ENCODE assay signal across 9 cellular contexts in genomic region chr3:179309225-179310109, GRCh38. TPM values are rescaled to one million over a fixed set of nuclear protein-coding genes. Genes with fewer than 3 reads are reported as not detected.
DNase-seq lines count a peak whose midpoint lies in the region; ATAC-seq, FAIRE-seq and TF ChIP-seq lines count a peak whose summit lies in the region.
"Had no signal": no experiment of that assay in that cellular context is flagged by ENCODE, and none has a peak within 500 bp of the region (broad histone marks: within the 10 kb centered on the region; RNA-seq: fewer than 3 reads in every experiment).

No MANE protein-coding gene starts in this region.

- H3K4me3 ChIP-seq in K562: no peak overlapping the region

- no peaks in the 10 kb centered on the region for H4K20me1 ChIP-seq in K562 (replicated peaks; ENCODE audit: control insufficient read depth, insufficient read depth, low read length)

- H3K9me1 ChIP-seq in K562 (ENCODE audit: control insufficient read depth, insufficient read depth, low read length): no peaks in the 10 kb centered on the region

- no peaks in the 10 kb centered on the region for H3K36me3 ChIP-seq in K562 (ENCODE audit: control insufficient read depth, insufficient read depth, low read length)

- no peaks in the 10 kb centered on the region for H3K36me3 Mint-ChIP-seq in glutamatergic neuron (ENCODE audit: unreplicated experiment)

- H3K27me3 Mint-ChIP-seq in glutamatergic neuron (ENCODE audit: unreplicated experiment): no peaks in the 10 kb centered on the region

- no peaks in the 10 kb centered on the region for H3K9me3 ChIP-seq in K562 (replicated peaks; ENCODE audit: control insufficient read depth, insufficient read depth, low read depth, low read length)

- no TSS peak for BruUV-seq in K562 (replicated peaks; lab: Mats Ljungman, UMichigan)

- intact Hi-C loops in K562 (cut with micrococcal nuclease): no loop called here

- no peaks in the 10 kb centered on the region for H3K9me3 Mint-ChIP-seq in glutamatergic neuron (ENCODE audit: unreplicated experiment)

- TF ChIP-seq POLR2A in K562 (conservative IDR thresholded peaks at IDR 0.05): no peak

- TF ChIP-seq CTCF in K562 (IDR thresholded peaks at IDR 0.05 in 2 of 3, conservative IDR thresholded peaks at IDR 0.05 in 1 of 3; ENCODE audit: insufficient read depth in 2 of 3, low read depth in 1 of 3, low read length in 3 of 3) (no peak), glutamatergic neuron (IDR thresholded peaks at IDR 0.05; ENCODE audit: partially characterized antibody, unreplicated experiment) (no peak)

- peak; percentile 60 for FAIRE-seq in K562 (lab: Jason Lieb, UNC)

- peak overlapping the region; percentile 73 for H2AFZ ChIP-seq in K562 (ENCODE audit: low read depth, low read length)

- H3K4me2 ChIP-seq in K562 (ENCODE audit: insufficient read depth, low read length): no peak overlapping the region

- no peak overlapping the region for H3K27ac Mint-ChIP-seq in glutamatergic neuron (ENCODE audit: unreplicated experiment)

- CTCF ChIA-PET in K562 (lab: Yijun Ruan, JAX; ENCODE audit: low intra/inter-chr PET ratio): no interaction called here

- H3K4me3 Mint-ChIP-seq in glutamatergic neuron (ENCODE audit: unreplicated experiment): no peak overlapping the region

- H3K27ac ChIP-seq in K562 (ENCODE audit: extremely low read depth, low read depth, low read length): no peak overlapping the region

- POLR2A ChIA-PET in K562 (lab: Yijun Ruan, JAX): interaction anchor here (0.6 kb wide), 1 partner anchor 346 kb away, joined by 3 read pairs; no protein-coding TSS in a partner anchor

- no peak overlapping the region for H3K9ac ChIP-seq in K562 (ENCODE audit: insufficient read depth in 1 of 2, low read depth in 2 of 2, low read length in 2 of 2)

- 18% methylated on average over 1 of the region's 1 CpG for WGBS in K562 (ENCODE audit: insufficient coverage, low coverage, missing lambda C conversion rate)

- no peak for TF ChIP-seq RAD21 in K562 (CRISPR knock-in tag; conservative IDR thresholded peaks at IDR 0.05 in 1 of 2, IDR thresholded peaks at IDR 0.05 in 1 of 2)

- H3K79me2 ChIP-seq in K562 (ENCODE audit: control insufficient read depth, insufficient read depth, low read length): no peaks in the 10 kb centered on the region

- no peaks in the 10 kb centered on the region for H3K4me1 Mint-ChIP-seq in glutamatergic neuron (ENCODE audit: low read depth, unreplicated experiment)

- DNase-seq in K562 (ENCODE audit: extremely low read depth in 1 of 4, low spot score in 3 of 4) (no peak), retina (no peak), GM19238 (ENCODE audit: insufficient read length, low spot score) (no peak), glutamatergic neuron (no peak)
- DNase-seq in central memory CD4-positive, alpha-beta T cell: no peak
- DNase-seq: effector memory CD4-positive, alpha-beta T cell had no signal

- peak; percentile 95 for ATAC-seq in GM18873 (IDR thresholded peaks at IDR 0.05; ENCODE audit: low FRiP score, unreplicated experiment)
- ATAC-seq in GM21526 (IDR thresholded peaks at IDR 0.05; ENCODE audit: low FRiP score, unreplicated experiment): peak; percentile 96
- peak; percentile 99 for ATAC-seq in HG03064 (IDR thresholded peaks at IDR 0.05; ENCODE audit: low read depth, unreplicated experiment)
- ATAC-seq in K562: no peak

- in situ Hi-C loops in K562 (cut with MboI): loop anchor here (25.0 kb wide), 1 partner anchor 847 kb away; no protein-coding TSS in a partner anchor

- TF ChIP-seq EP300 in K562 (IDR thresholded peaks at IDR 0.05; ENCODE audit: low read length): no peak

- H3K27me3 ChIP-seq in K562 (ENCODE audit: control insufficient read depth in 2 of 2, insufficient read depth in 2 of 2, low read length in 2 of 2): no peaks in the 10 kb centered on the region

- peaks cover 0 to 2% of the 10 kb centered on the region in 2 experiments; a peak in 3 of 5 replicates for H3K4me1 ChIP-seq in K562 (replicated peaks in 1 of 2; ENCODE audit: control insufficient read depth in 2 of 2, insufficient read depth in 2 of 2, low read length in 2 of 2)

TF ChIP-seq in K562, 482 proteins besides CTCF, POLR2A, EP300 and RAD21:
- TF ChIP-seq CBX5 (IDR thresholded peaks at IDR 0.05; ENCODE audit: borderline replicate concordance, low read depth) (no peak), ZNF280B (CRISPR knock-in tag; IDR thresholded peaks at IDR 0.05) (no peak)

RNA-seq across cellular contexts. Expression of gene ZNF639, which starts 13.4 kb away (rescaled TPM):
- 12.2 and 32.8 TPM in 2 replicates for total RNA-seq in K562 (2011; cell fraction: chromatin; rRNA removed; ENCODE audit: low replicate concordance)
- total RNA-seq in K562 (2011; cell fraction: nucleolus; rRNA removed): 8.3 and 8.5 TPM in 2 replicates
- 10.7 and 18.6 TPM in 2 replicates for total RNA-seq in K562 (2011; cell fraction: nucleoplasm; rRNA removed)
- total RNA-seq in K562 (2014; rRNA removed): 56.0 and 57.2 TPM in 2 replicates
- total RNA-seq in K562 (2014; rRNA removed; fragmentation: Illumina TruSeq; extraction: Trizol): 75.8 and 83.1 TPM in 2 replicates
- 68.7 and 73.1 TPM in 2 replicates for total RNA-seq in K562 (2015; rRNA removed; fragmentation: Illumina TruSeq; extraction: Trizol)
- total RNA-seq in K562 (2021): 53.7 and 55.7 TPM in 2 replicates
- polyA plus RNA-seq in K562 (2011; rRNA removed): 29.1 and 38.0 TPM in 2 replicates
- polyA plus RNA-seq in K562 (2011; cell fraction: cytosol; rRNA removed): 14.3 and 14.5 TPM in 2 replicates
- polyA plus RNA-seq in K562 (2011; cell fraction: nucleus; rRNA removed): 9.7 and 13.8 TPM in 2 replicates
- polyA plus RNA-seq in K562 (2012): 32.0 and 33.3 TPM in 2 replicates
- polyA plus RNA-seq in K562 (2014; fragmentation: Illumina TruSeq; extraction: Trizol): 69.9 and 88.1 TPM in 2 replicates
- 10 to 100 TPM; 17.6 to 21.5 TPM for polyA plus RNA-seq in K562 (2014; fragmentation: Nextera tagmentation; extraction: Ambion mirVana)
- 44.0 and 50.5 TPM in 2 replicates for polyA plus RNA-seq in K562 (2014; rRNA removed)
- 40.3 and 50.0 TPM in 2 replicates for polyA minus RNA-seq in K562 (2011; rRNA and poly(A)+ RNA removed)
- 11.7 and 13.1 TPM in 2 replicates for polyA minus RNA-seq in K562 (2011; cell fraction: cytosol; rRNA and poly(A)+ RNA removed)
- polyA minus RNA-seq in K562 (2011; cell fraction: nucleus; rRNA and poly(A)+ RNA removed): 5.8 and 10.4 TPM in 2 replicates
- total RNA-seq in glutamatergic neuron (ENCODE audit: unreplicated experiment): 34.2 TPM

RNA-seq across cellular contexts. Expression of gene MFN1, which starts 38.0 kb away (rescaled TPM):
- total RNA-seq in K562 (2011; cell fraction: chromatin; rRNA removed; ENCODE audit: low replicate concordance): 49.8 and 238 TPM in 2 replicates
- total RNA-seq in K562 (2011; cell fraction: nucleolus; rRNA removed): 12.2 and 24.7 TPM in 2 replicates
- 43.9 and 52.3 TPM in 2 replicates for total RNA-seq in K562 (2011; cell fraction: nucleoplasm; rRNA removed)
- total RNA-seq in K562 (2014; rRNA removed) (16.5 and 24.9 TPM in 2 replicates), K562 (2014; rRNA removed; fragmentation: Illumina TruSeq; extraction: Trizol) (28.2 and 33.7 TPM in 2 replicates), K562 (2015; rRNA removed; fragmentation: Illumina TruSeq; extraction: Trizol) (20.0 and 22.4 TPM in 2 replicates), K562 (2021) (36.1 and 36.7 TPM in 2 replicates), glutamatergic neuron (ENCODE audit: unreplicated experiment) (80.5 TPM)
- polyA plus RNA-seq in K562 (2011; rRNA removed) (34.1 and 42.7 TPM in 2 replicates), K562 (2014; fragmentation: Illumina TruSeq; extraction: Trizol) (19.4 and 22.6 TPM in 2 replicates), K562 (2014; fragmentation: Nextera tagmentation; extraction: Ambion mirVana) (10 to 100 TPM; 10.5 to 18.8 TPM), K562 (2014; rRNA removed) (21.7 and 22.9 TPM in 2 replicates)
- 6.0 and 10.7 TPM in 2 replicates for polyA plus RNA-seq in K562 (2011; cell fraction: cytosol; rRNA removed)
- 29.1 and 47.6 TPM in 2 replicates for polyA plus RNA-seq in K562 (2011; cell fraction: nucleus; rRNA removed)
- 13.2 and 15.2 TPM in 2 replicates for polyA plus RNA-seq in K562 (2012)
- polyA minus RNA-seq in K562 (2011; rRNA and poly(A)+ RNA removed): 62.5 and 73.6 TPM in 2 replicates
- 10.4 and 13.8 TPM in 2 replicates for polyA minus RNA-seq in K562 (2011; cell fraction: cytosol; rRNA and poly(A)+ RNA removed)
- polyA minus RNA-seq in K562 (2011; cell fraction: nucleus; rRNA and poly(A)+ RNA removed): 31.2 and 57.1 TPM in 2 replicates

RNA-seq across cellular contexts. Expression of gene KCNMB3, which starts 58.6 kb away (rescaled TPM):
- 42.1 and 87.2 TPM in 2 replicates for total RNA-seq in K562 (2011; cell fraction: chromatin; rRNA removed; ENCODE audit: low replicate concordance)
- total RNA-seq in K562 (2011; cell fraction: nucleolus; rRNA removed): 16.3 and 21.2 TPM in 2 replicates
- 33.8 and 60.6 TPM in 2 replicates for total RNA-seq in K562 (2011; cell fraction: nucleoplasm; rRNA removed)
- 8.7 and 12.3 TPM in 2 replicates for total RNA-seq in K562 (2014; rRNA removed)
- total RNA-seq in K562 (2014; rRNA removed; fragmentation: Illumina TruSeq; extraction: Trizol): 15.3 and 16.5 TPM in 2 replicates
- 13.7 and 13.8 TPM in 2 replicates for total RNA-seq in K562 (2015; rRNA removed; fragmentation: Illumina TruSeq; extraction: Trizol)
- total RNA-seq in K562 (2021): 9.9 and 14.3 TPM in 2 replicates
- polyA plus RNA-seq in K562 (2011; rRNA removed): 18.6 and 21.1 TPM in 2 replicates
- polyA plus RNA-seq in K562 (2011; cell fraction: cytosol; rRNA removed): 5.8 and 7.4 TPM in 2 replicates
- 48.8 and 65.5 TPM in 2 replicates for polyA plus RNA-seq in K562 (2011; cell fraction: nucleus; rRNA removed)
- 11.9 and 19.9 TPM in 2 replicates for polyA plus RNA-seq in K562 (2012)
- polyA plus RNA-seq in K562 (2014; fragmentation: Illumina TruSeq; extraction: Trizol): 17.6 and 20.4 TPM in 2 replicates
- 1 to 10 TPM; 7.0 to 7.8 TPM for polyA plus RNA-seq in K562 (2014; fragmentation: Nextera tagmentation; extraction: Ambion mirVana)
- 13.0 and 19.8 TPM in 2 replicates for polyA plus RNA-seq in K562 (2014; rRNA removed)
- 27.8 and 30.2 TPM in 2 replicates for polyA minus RNA-seq in K562 (2011; rRNA and poly(A)+ RNA removed)
- 1.8 and 3.6 TPM in 2 replicates for polyA minus RNA-seq in K562 (2011; cell fraction: cytosol; rRNA and poly(A)+ RNA removed)
- 26.3 and 37.4 TPM in 2 replicates for polyA minus RNA-seq in K562 (2011; cell fraction: nucleus; rRNA and poly(A)+ RNA removed)
- 2.5 TPM for total RNA-seq in glutamatergic neuron (ENCODE audit: unreplicated experiment)
